Comparison of ENCODE assay signal across 1 cellular context in genomic region chr5:157563373-157564148, GRCh38.
TF ChIP-seq lines count a peak whose summit lies in the region.

No MANE protein-coding gene starts in this region.

TF ChIP-seq in SK-N-SH, 30 proteins besides CTCF, POLR2A, EP300 and RAD21 (continued from another document):
- TF ChIP-seq NFIC (IDR thresholded peaks at IDR 0.05; ENCODE audit: borderline replicate concordance) = peak; percentile 99
- TF ChIP-seq USF2 (IDR thresholded peaks at IDR 0.05; ENCODE audit: borderline replicate concordance, low read depth, low read length) = no peak
- TF ChIP-seq NRF1 (IDR thresholded peaks at IDR 0.05; ENCODE audit: low read depth, low read length) = no peak
- TF ChIP-seq FOXM1 (IDR thresholded peaks at IDR 0.05; ENCODE audit: low read depth) = no peak
- no peak for TF ChIP-seq USF1 (IDR thresholded peaks at IDR 0.05; ENCODE audit: borderline replicate concordance, low read depth)
- TF ChIP-seq PBX3 (IDR thresholded peaks at IDR 0.05) = peak; percentile 89
- TF ChIP-seq RXRA (IDR thresholded peaks at IDR 0.05; ENCODE audit: borderline replicate concordance, low read depth) = peak; percentile 46; the same call in 1 of the 2 replicates
- no peak for TF ChIP-seq RCOR1 (IDR thresholded peaks at IDR 0.05; ENCODE audit: low read length)
- TF ChIP-seq SIN3A (IDR thresholded peaks at IDR 0.05; ENCODE audit: borderline replicate concordance, low read depth, low read length) = peak; percentile 31; the same call in 1 of the 2 replicates
- no peak for TF ChIP-seq MEF2A (IDR thresholded peaks at IDR 0.05; ENCODE audit: borderline replicate concordance, low read depth)
- TF ChIP-seq SMC3 (IDR thresholded peaks at IDR 0.05; ENCODE audit: low read depth, low read length) = no peak
- no peak for TF ChIP-seq GABPA (IDR thresholded peaks at IDR 0.05; ENCODE audit: low read depth)
- no peak for TF ChIP-seq EZH2phosphoT487 (IDR thresholded peaks at IDR 0.05; ENCODE audit: borderline replicate concordance, low read depth)
- 0 out of 2 replicates have a peak, but pooled peaks have one; percentile 20 for TF ChIP-seq REST (IDR thresholded peaks at IDR 0.05; ENCODE audit: low read depth, low read length)
- TF ChIP-seq MXI1 (IDR thresholded peaks at IDR 0.05; ENCODE audit: low read depth, low read length) = no peak
- TF ChIP-seq MAX (IDR thresholded peaks at IDR 0.05; ENCODE audit: low read depth) = peak; percentile 95
